In genomic region chr11:96061730-96062524, GRCh38 we compare ENCODE assay signal across 9 cellular contexts.
A peak's percentile ranks its signal among the peaks of the same experiment; 100 is the strongest.
DNase-seq lines count a peak whose midpoint lies in the region; ATAC-seq and TF ChIP-seq lines count a peak whose summit lies in the region.
"Had no signal": no experiment of that assay in that cellular context is flagged by ENCODE, and none has a peak within 500 bp of the region (broad histone marks: within the 10 kb centered on the region; RNA-seq: fewer than 3 reads in every experiment).

No MANE protein-coding gene starts in this region.

- H3K4me3 Mint-ChIP-seq in activated CD4-positive, alpha-beta T cell treated with anti-CD3 and anti-CD28 coated beads, Interleukin-2, amount 10 ng/mL, durations not matched to agents 7 days and 5 days: no peak overlapping the region
- no peak overlapping the region for H3K4me3 Mint-ChIP-seq in naive B cell

- no peaks in the 10 kb centered on the region for H3K27me3 Mint-ChIP-seq in activated CD4-positive, alpha-beta T cell treated with anti-CD3 and anti-CD28 coated beads, Interleukin-2, amount 10 ng/mL, durations not matched to agents 7 days and 5 days
- no peaks in the 10 kb centered on the region for H3K27me3 Mint-ChIP-seq in naive B cell

- H3K27me3 ChIP-seq in aorta (ENCODE audit: control insufficient read depth in 1 of 2, insufficient read depth in 2 of 2, low read length in 1 of 2): no peaks in the 10 kb centered on the region
- no peaks in the 10 kb centered on the region for H3K27me3 ChIP-seq in psoas muscle (ENCODE audit: insufficient read depth in 3 of 3, low read length in 2 of 3)

- H3K36me3 Mint-ChIP-seq in activated CD4-positive, alpha-beta T cell treated with anti-CD3 and anti-CD28 coated beads, Interleukin-2, amount 10 ng/mL, durations not matched to agents 7 days and 5 days (ENCODE audit: low read depth): peaks cover 34% of the 10 kb centered on the region
- H3K36me3 Mint-ChIP-seq in naive B cell: no peaks in the 10 kb centered on the region

- H3K27ac ChIP-seq in aorta (ENCODE audit: low read depth in 1 of 2, low read length in 2 of 2): no peak overlapping the region
- H3K27ac ChIP-seq in psoas muscle: no peak overlapping the region

- no peaks in the 10 kb centered on the region for H3K36me3 ChIP-seq in aorta (ENCODE audit: control insufficient read depth in 1 of 2, insufficient read depth in 2 of 2, low read length in 1 of 2)
- no peaks in the 10 kb centered on the region for H3K36me3 ChIP-seq in psoas muscle (ENCODE audit: insufficient read depth in 1 of 2, low read depth in 1 of 2)

- no peaks in the 10 kb centered on the region for H3K9me3 Mint-ChIP-seq in activated CD4-positive, alpha-beta T cell treated with anti-CD3 and anti-CD28 coated beads, Interleukin-2, amount 10 ng/mL, durations not matched to agents 7 days and 5 days
- no peaks in the 10 kb centered on the region for H3K9me3 Mint-ChIP-seq in naive B cell

- POLR2A ChIA-PET in activated CD4-positive, alpha-beta T cell treated with anti-CD3 and anti-CD28 coated beads, Interleukin-2, amount 10 ng/mL, durations not matched to agents 7 days and 5 days (lab: Charles Lee): interaction anchor here (0.6 to 0.7 kb wide), 4 partner anchors 11 to 326 kb away, joined by 3 to 4 read pairs (median 3); no protein-coding TSS in a partner anchor

- CTCF ChIA-PET in activated CD4-positive, alpha-beta T cell treated with anti-CD3 and anti-CD28 coated beads, Interleukin-2, amount 10 ng/mL, durations not matched to agents 7 days and 5 days (lab: Charles Lee): interaction anchor here (1.0 to 2.9 kb wide), 5 partner anchors 10 to 281 kb away, joined by 3 to 14 read pairs (median 3); partner anchors contain the start of gene MAML2

- TF ChIP-seq CTCF in psoas muscle (IDR thresholded peaks at IDR 0.05): no peak

- 88 to 89% methylated on average over 3 of the region's 3 CpGs for WGBS in aorta, 2 donors
- 94 to 95% (median 95%) methylated on average over 3 of the region's 3 CpGs for WGBS in psoas muscle, 3 donors

- no peak overlapping the region for H3K4me3 ChIP-seq in aorta (ENCODE audit: low read length in 2 of 2)
- H3K4me3 ChIP-seq in psoas muscle: no peak overlapping the region

- peaks cover 50% of the 10 kb centered on the region for H3K4me1 Mint-ChIP-seq in activated CD4-positive, alpha-beta T cell treated with anti-CD3 and anti-CD28 coated beads, Interleukin-2, amount 10 ng/mL, durations not matched to agents 7 days and 5 days
- peaks cover 11 to 31% (median 16%) of the 10 kb centered on the region in 3 donors for H3K4me1 Mint-ChIP-seq in naive B cell

- intact Hi-C loops in aorta (cut with DNase I): no loop called here
- intact Hi-C loops in psoas muscle (cut with DNase I): no loop called here

- peak; percentile 39 for DNase-seq in activated CD4-positive, alpha-beta T cell treated with anti-CD3 and anti-CD28 coated beads, Interleukin-2, amount 10 ng/mL, durations not matched to agents 7 days and 5 days
- DNase-seq in naive B cell (no peak), NCI-H82 (lab: John Stamatoyannopoulos, UW) (no peak), aorta (no peak), DMS114 treated with DMSO at 0.1 percent for 48 hours (lab: John Stamatoyannopoulos, UW; ENCODE audit: unreplicated experiment) (no peak), psoas muscle (no peak)
- DNase-seq: right cardiac atrium had no signal

- peak overlapping the region; percentile 7 for H3K27ac Mint-ChIP-seq in activated CD4-positive, alpha-beta T cell treated with anti-CD3 and anti-CD28 coated beads, Interleukin-2, amount 10 ng/mL, durations not matched to agents 7 days and 5 days
- peak overlapping the region in 1 of 6 donors; percentile 34 for H3K27ac Mint-ChIP-seq in naive B cell

- ATAC-seq in GM18867 (IDR thresholded peaks at IDR 0.05; ENCODE audit: unreplicated experiment) (peak; percentile 51), HG02678 (IDR thresholded peaks at IDR 0.05; ENCODE audit: unreplicated experiment) (peak; percentile 74), naive B cell (ENCODE audit: low read depth in 2 of 2) (peak; percentile 40 to 45), aorta (ENCODE audit: low FRiP score) (no peak), psoas muscle (no peak)
- ATAC-seq: right cardiac atrium had no signal

- H3K4me1 ChIP-seq in aorta (ENCODE audit: control insufficient read depth in 1 of 2, insufficient read depth in 2 of 2, low read length in 2 of 2) (peaks cover 0 to 2% of the 10 kb centered on the region in 2 donors), psoas muscle (no peaks in the 10 kb centered on the region)

- H3K9me3 ChIP-seq in aorta (ENCODE audit: control insufficient read depth, low read length) (no peaks in the 10 kb centered on the region), psoas muscle (no peaks in the 10 kb centered on the region)

Comparison
In these comparisons a context has a peak if more than half of its experiments do, and no peak if none do; other contexts are left out.
1. ATAC-seq: peak in GM18867 (single experiment), HG02678 (single experiment) and naive B cell (2 of 2); none in aorta (single experiment) and psoas muscle (0 of 4).